In the genomic region with DNA sequence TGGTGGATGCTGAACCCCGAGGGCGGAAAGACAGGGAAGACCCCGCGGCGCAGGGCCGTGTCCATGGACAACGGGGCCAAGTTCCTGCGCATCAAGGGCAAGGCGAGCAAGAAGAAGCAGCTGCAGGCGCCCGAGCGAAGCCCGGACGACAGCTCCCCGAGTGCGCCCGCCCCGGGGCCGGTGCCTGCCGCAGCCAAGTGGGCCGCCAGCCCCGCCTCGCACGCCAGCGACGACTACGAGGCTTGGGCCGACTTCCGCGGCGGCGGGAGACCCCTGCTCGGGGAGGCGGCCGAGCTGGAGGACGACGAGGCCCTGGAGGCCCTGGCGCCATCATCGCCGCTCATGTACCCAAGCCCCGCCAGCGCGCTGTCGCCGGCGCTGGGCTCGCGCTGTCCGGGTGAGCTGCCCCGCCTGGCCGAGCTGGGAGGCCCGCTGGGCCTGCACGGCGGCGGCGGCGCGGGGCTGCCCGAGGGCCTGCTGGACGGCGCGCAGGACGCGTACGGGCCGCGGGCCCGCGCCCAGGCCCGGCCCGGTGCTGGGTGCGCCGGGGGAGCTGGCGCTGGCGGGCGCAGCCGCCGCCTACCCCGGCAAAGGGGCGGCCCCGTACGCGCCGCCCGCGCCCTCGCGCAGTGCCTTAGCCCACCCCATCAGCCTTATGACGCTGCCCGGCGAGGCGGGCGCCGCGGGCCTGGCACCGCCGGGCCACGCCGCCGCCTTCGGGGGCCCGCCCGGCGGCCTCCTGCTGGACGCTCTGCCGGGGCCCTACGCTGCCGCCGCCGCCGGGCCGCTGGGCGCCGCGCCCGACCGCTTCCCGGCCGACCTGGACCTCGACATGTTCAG, we compare ENCODE assay signal across 8 cellular contexts. TPM values are rescaled to one million over a fixed set of nuclear protein-coding genes. Genes with fewer than 3 reads are reported as not detected.
DNase-seq lines count a peak whose midpoint lies in the region; ATAC-seq and TF ChIP-seq lines count a peak whose summit lies in the region.

No MANE protein-coding gene starts in this region.

- no peak for TF ChIP-seq POLR2A in testis (IDR thresholded peaks at IDR 0.05)

- H3K27ac ChIP-seq in RWPE1 = peak overlapping the region; percentile 91
- peak overlapping the region; percentile 78 to 81 for H3K27ac ChIP-seq in left lung
- H3K27ac ChIP-seq in testis = peak overlapping the region; percentile 90 to 96

- H3K9me3 Mint-ChIP-seq in chondrocyte (ENCODE audit: low read depth) = no peaks in the 10 kb centered on the region

- peak overlapping the region; percentile 73 for H3K4me3 Mint-ChIP-seq in chondrocyte (ENCODE audit: unreplicated experiment)

- H3K36me3 Mint-ChIP-seq in chondrocyte (ENCODE audit: low read depth) = no peaks in the 10 kb centered on the region

- peak; percentile 46 for ATAC-seq in left lung
- ATAC-seq in HG03196 (IDR thresholded peaks at IDR 0.05; ENCODE audit: unreplicated experiment) = no peak
- ATAC-seq in GM18498 (IDR thresholded peaks at IDR 0.05; ENCODE audit: unreplicated experiment) = no peak
- ATAC-seq in GM19452 (IDR thresholded peaks at IDR 0.05; ENCODE audit: unreplicated experiment) = no peak

- H3K4me1 ChIP-seq in ES-I3 (ENCODE audit: insufficient read depth, low read length) (peaks cover 23% of the 10 kb centered on the region), left lung (peaks cover 0 to 29% of the 10 kb centered on the region in 2 donors), testis (peaks cover 4% of the 10 kb centered on the region)

- intact Hi-C loops in left lung (cut with DNase I) = no loop called here
- intact Hi-C loops in testis (cut with DNase I; ENCODE audit: low total_unique reads) = no loop called here

- WGBS in testis, 2 donors = 10 to 28% methylated on average over 7 to 83 of the region's 120 CpGs

- peaks cover 24% of the 10 kb centered on the region for H3K4me1 Mint-ChIP-seq in chondrocyte (ENCODE audit: low read depth)

- CTCF ChIA-PET in RWPE1 (lab: Yijun Ruan, JAX) = interaction anchor here (0.6 to 2.1 kb wide), 6 partner anchors 20 to 135 kb away, joined by 3 to 8 read pairs (median 6); a partner anchor contains a TSS

- peak overlapping the region; percentile 32 for H3K9ac ChIP-seq in ES-I3 (ENCODE audit: low read depth, low read length)

- DNase-seq in RWPE1 (ENCODE audit: low spot score) (peak; percentile 54), chondrocyte (ENCODE audit: low spot score) (no peak), left lung (peak in 1 of 2 donors; percentile 84), testis (no peak)

- H3K36me3 ChIP-seq in ES-I3 (ENCODE audit: insufficient read depth, low read length) (no peaks in the 10 kb centered on the region), left lung (no peaks in the 10 kb centered on the region), testis (ENCODE audit: low read depth, missing control alignments) (no peaks in the 10 kb centered on the region)

- POLR2A ChIA-PET in RWPE1 (lab: Yijun Ruan, JAX; ENCODE audit: low non-redundant PET) = interaction anchor here (0.9 kb wide), 1 partner anchor 21 kb away, joined by 5 read pairs; a partner anchor contains a TSS

- TF ChIP-seq CTCF in RWPE1 (conservative IDR thresholded peaks at IDR 0.05; ENCODE audit: low read depth) (no peak), chondrocyte (IDR thresholded peaks at IDR 0.05) (no peak), left lung (IDR thresholded peaks at IDR 0.05) (no peak), testis (IDR thresholded peaks at IDR 0.05) (peak in 1 of 3 experiments; percentile 15)

- peak overlapping the region; percentile 54 for H3K27ac Mint-ChIP-seq in chondrocyte (ENCODE audit: unreplicated experiment)

- H3K4me3 ChIP-seq in left lung (peak overlapping the region; percentile 48 to 56), testis (peak overlapping the region; percentile 64 to 66)

- no peaks in the 10 kb centered on the region for H3K27me3 Mint-ChIP-seq in chondrocyte (ENCODE audit: low read depth)

- H3K27me3 ChIP-seq in left lung (peaks cover 0 to 62% of the 10 kb centered on the region in 2 donors), testis (no peaks in the 10 kb centered on the region)

- H3K9me3 ChIP-seq in ES-I3 (ENCODE audit: control insufficient read depth, insufficient read depth, low read length) (no peaks in the 10 kb centered on the region), left lung (no peaks in the 10 kb centered on the region), testis (no peaks in the 10 kb centered on the region)

RNA-seq across cellular contexts. Expression of a gene that starts 20.7 kb away (rescaled TPM):
- total RNA-seq in chondrocyte = 1.1 to 3.2 TPM (median 1.7 TPM) in 3 replicates
- total RNA-seq in left lung = 1 to 10 TPM in 1 of 2 donors, under 1 TPM in 1; 0.63 to 1.0 TPM
- 1 to 10 TPM; 3.8 to 4.5 TPM for total RNA-seq in testis
- 2.4 TPM for polyA plus RNA-seq in testis (ENCODE audit: insufficient read depth, low read depth, low replicate concordance)
